In the genomic region with DNA sequence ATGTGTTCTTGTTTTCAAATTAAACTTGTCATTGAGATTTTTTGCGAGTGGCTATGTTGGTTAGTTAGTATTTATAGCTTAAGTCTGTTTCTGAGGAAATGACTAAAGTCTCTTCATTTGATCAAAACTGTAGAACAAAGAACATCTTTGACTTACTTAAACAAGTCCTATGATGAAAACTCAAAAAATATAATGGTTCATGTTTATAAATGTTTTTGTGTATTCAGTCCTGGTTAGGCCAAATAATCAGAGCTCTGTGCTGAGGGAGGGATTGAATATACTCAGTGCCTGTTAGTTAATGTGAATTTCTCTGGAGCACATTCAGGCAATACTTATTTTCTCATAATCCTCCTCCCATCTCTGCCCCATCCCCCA, we compare ENCODE assay signal across 1 cellular context.
TF ChIP-seq lines count a peak whose summit lies in the region.

No MANE protein-coding gene starts in this region.

TF ChIP-seq in SK-N-SH treated with all-trans-retinoic acid at 6 μM for 48 hours, 23 proteins besides CTCF, POLR2A, EP300 and RAD21 (continued from another document):
- no peak for TF ChIP-seq POU6F1 (CRISPR knock-in tag; IDR thresholded peaks at IDR 0.05; ENCODE audit: borderline replicate concordance, low read depth)
- no peak for TF ChIP-seq ZC3H10 (CRISPR knock-in tag; IDR thresholded peaks at IDR 0.05)
- TF ChIP-seq PPARA (CRISPR knock-in tag; IDR thresholded peaks at IDR 0.05; ENCODE audit: borderline replicate concordance) = no peak
- TF ChIP-seq SNAI2 (CRISPR knock-in tag; IDR thresholded peaks at IDR 0.05) = no peak
- TF ChIP-seq, protein P1, sequence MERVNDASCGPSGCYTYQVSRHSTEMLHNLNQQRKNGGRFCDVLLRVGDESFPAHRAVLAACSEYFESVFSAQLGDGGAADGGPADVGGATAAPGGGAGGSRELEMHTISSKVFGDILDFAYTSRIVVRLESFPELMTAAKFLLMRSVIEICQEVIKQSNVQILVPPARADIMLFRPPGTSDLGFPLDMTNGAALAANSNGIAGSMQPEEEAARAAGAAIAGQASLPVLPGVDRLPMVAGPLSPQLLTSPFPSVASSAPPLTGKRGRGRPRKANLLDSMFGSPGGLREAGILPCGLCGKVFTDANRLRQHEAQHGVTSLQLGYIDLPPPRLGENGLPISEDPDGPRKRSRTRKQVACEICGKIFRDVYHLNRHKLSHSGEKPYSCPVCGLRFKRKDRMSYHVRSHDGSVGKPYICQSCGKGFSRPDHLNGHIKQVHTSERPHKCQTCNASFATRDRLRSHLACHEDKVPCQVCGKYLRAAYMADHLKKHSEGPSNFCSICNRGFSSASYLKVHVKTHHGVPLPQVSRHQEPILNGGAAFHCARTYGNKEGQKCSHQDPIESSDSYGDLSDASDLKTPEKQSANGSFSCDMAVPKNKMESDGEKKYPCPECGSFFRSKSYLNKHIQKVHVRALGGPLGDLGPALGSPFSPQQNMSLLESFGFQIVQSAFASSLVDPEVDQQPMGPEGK (CRISPR knock-in tag; IDR thresholded peaks at IDR 0.05; ENCODE audit: borderline replicate concordance) = no peak
- no peak for TF ChIP-seq ZNF70 (CRISPR knock-in tag; IDR thresholded peaks at IDR 0.05)
- no peak for TF ChIP-seq ESRRG (CRISPR knock-in tag; IDR thresholded peaks at IDR 0.05)
- TF ChIP-seq ZNF8 (CRISPR knock-in tag; IDR thresholded peaks at IDR 0.05) = no peak
- TF ChIP-seq TCF4 (CRISPR knock-in tag; IDR thresholded peaks at IDR 0.05; ENCODE audit: borderline replicate concordance) = no peak
- TF ChIP-seq GLIS3 (CRISPR knock-in tag; IDR thresholded peaks at IDR 0.05) = no peak
- TF ChIP-seq OSR1 (CRISPR knock-in tag; IDR thresholded peaks at IDR 0.05) = no peak
- no peak for TF ChIP-seq CREB5 (CRISPR knock-in tag; IDR thresholded peaks at IDR 0.05; ENCODE audit: low read depth)
- TF ChIP-seq ZFP3 (CRISPR knock-in tag; IDR thresholded peaks at IDR 0.05) = no peak
- TF ChIP-seq BACH2 (CRISPR knock-in tag; IDR thresholded peaks at IDR 0.05; ENCODE audit: borderline replicate concordance) = no peak
- no peak for TF ChIP-seq ISL1 (CRISPR knock-in tag; IDR thresholded peaks at IDR 0.05)
- TF ChIP-seq RARB (CRISPR knock-in tag; IDR thresholded peaks at IDR 0.05) = no peak
